Comparison of ENCODE assay signal across 8 cellular contexts in the genomic region with DNA sequence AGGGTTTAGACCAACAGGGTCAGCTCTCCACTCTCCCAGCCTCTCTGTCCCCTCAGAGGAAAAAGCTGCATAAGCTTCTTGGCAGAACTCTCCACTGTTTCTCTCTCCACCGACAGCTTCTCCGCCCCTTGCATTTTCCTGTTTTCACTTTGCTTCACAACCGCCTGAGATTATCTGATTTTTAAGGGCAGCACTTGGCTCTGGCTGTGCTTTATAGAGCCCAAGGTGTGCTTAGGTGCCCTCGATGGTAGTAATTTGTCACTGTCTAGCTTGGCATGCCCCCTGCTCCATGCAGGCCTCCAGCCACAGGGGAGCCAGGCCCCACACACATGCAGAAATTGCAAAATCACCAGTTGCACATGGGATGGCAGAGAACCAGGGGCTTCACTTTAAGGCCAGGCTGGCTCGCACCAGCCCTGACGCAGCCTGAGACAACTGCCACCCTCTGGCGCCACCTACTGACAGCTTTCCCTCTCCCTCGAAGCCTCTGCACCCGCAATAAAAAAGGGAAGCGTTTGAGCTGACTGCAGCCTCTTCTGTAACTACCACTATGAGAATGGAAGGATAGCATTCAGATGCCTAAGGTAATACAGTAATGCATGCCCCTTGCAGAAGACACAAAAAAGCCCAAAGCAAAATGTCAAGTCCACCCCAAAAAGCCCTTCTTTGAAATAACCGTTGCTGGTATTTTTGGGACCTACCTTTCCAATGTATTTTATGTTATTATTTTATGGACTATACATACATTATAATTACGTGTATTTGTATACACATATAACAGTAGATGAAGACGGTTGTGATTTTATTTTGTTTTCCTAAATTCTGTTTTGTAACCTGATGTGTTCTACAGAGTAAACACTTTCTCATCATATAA. TPM values are rescaled to one million over a fixed set of nuclear protein-coding genes. Genes with fewer than 3 reads are reported as not detected.
DNase-seq lines count a peak whose midpoint lies in the region; ATAC-seq and TF ChIP-seq lines count a peak whose summit lies in the region.

No MANE protein-coding gene starts in this region.

- H3K27me3 ChIP-seq in mammary epithelial cell (ENCODE audit: insufficient read depth, low read length) (no peaks in the 10 kb centered on the region), kidney epithelial cell (ENCODE audit: control insufficient read depth, insufficient read depth, low read length) (no peaks in the 10 kb centered on the region)

- no peak overlapping the region for H3K4me2 ChIP-seq in mammary epithelial cell (ENCODE audit: insufficient read depth, low read depth, low read length)

- no peaks in the 10 kb centered on the region for H3K79me2 ChIP-seq in mammary epithelial cell (ENCODE audit: insufficient read depth, low read length)

- no TSS peak for BruUV-seq in mammary epithelial cell (replicated peaks; lab: Mats Ljungman, UMichigan)

- intact Hi-C loops in mammary epithelial cell (cut with micrococcal nuclease), result loop anchor here (5.0 kb wide), 4 partner anchors 411 to 721 kb away; a partner anchor contains a TSS

- no peaks in the 10 kb centered on the region for H4K20me1 ChIP-seq in mammary epithelial cell (ENCODE audit: insufficient read depth, low read length)

- DNase-seq in AG04449 (ENCODE audit: low read depth, low spot score) (no peak), NCI-H2171 (lab: John Stamatoyannopoulos, UW) (peak; percentile 78), mammary epithelial cell (peak; percentile 35), kidney epithelial cell (ENCODE audit: low read depth) (peak; percentile 10)
- DNase-seq in stimulated activated CD4-positive, alpha-beta T cell treated with anti-CD3 and anti-CD28 coated beads, Interleukin-2, amount 100 ng/mL, for 48 hours, result peak; percentile 76

- in situ Hi-C loops in mammary epithelial cell (cut with MboI; ENCODE audit: low sequenced_read_pairs in 2 of 2), result loop anchor here in 1 of 2 donors (25.0 kb wide), 1 partner anchor 711 kb away; no protein-coding TSS in a partner anchor

- H3K36me3 ChIP-seq in mammary epithelial cell (ENCODE audit: insufficient read depth, low read length) (no peaks in the 10 kb centered on the region), kidney epithelial cell (ENCODE audit: control insufficient read depth, insufficient read depth, low read length) (no peaks in the 10 kb centered on the region)

- H3K9me3 ChIP-seq in mammary epithelial cell (replicated peaks; ENCODE audit: insufficient read depth, low read length), result no peaks in the 10 kb centered on the region

- H3K4me3 ChIP-seq in AG04449 (ENCODE audit: low read depth, low read length) (no peak overlapping the region), WI38 (ENCODE audit: low read depth, low read length) (no peak overlapping the region), mammary epithelial cell (replicated peaks in 1 of 3; ENCODE audit: insufficient read depth in 1 of 3, low read depth in 2 of 3, low read length in 3 of 3) (no peak overlapping the region), kidney epithelial cell (ENCODE audit: low read depth, low read length) (no peak overlapping the region)

- H2AFZ ChIP-seq in mammary epithelial cell (ENCODE audit: low read depth, low read length), result no peak overlapping the region

- WGBS in mammary epithelial cell (ENCODE audit: low coverage, missing lambda C conversion rate), result 8% methylated on average over 13 of the region's 13 CpGs

- peak; percentile 84 for ATAC-seq in GM18519 (IDR thresholded peaks at IDR 0.05; ENCODE audit: low FRiP score, unreplicated experiment)
- ATAC-seq in HG03066 (IDR thresholded peaks at IDR 0.05; ENCODE audit: low read depth, unreplicated experiment), result peak; percentile 95

- H3K27ac ChIP-seq in mammary epithelial cell (ENCODE audit: insufficient read depth, low read depth, low read length), result no peak overlapping the region

- CTCF ChIA-PET in AG04449 (lab: Yijun Ruan, JAX) (interaction anchor here (0.8 to 1.6 kb wide), 9 partner anchors 9 to 76 kb away, joined by 3 to 5 read pairs (median 4); no protein-coding TSS in a partner anchor), mammary epithelial cell (lab: Charles Lee; ENCODE audit: low non-redundant PET) (interaction anchor here (0.5 to 1.2 kb wide), 3 partner anchors 467 to 1088 kb away, joined by 4 to 5 read pairs (median 4); no protein-coding TSS in a partner anchor)

- TF ChIP-seq CTCF in AG04449 (IDR thresholded peaks at IDR 0.05; ENCODE audit: insufficient read depth, low read length, missing control alignments), result peak; percentile 87
- TF ChIP-seq CTCF in WI38 (IDR thresholded peaks at IDR 0.05; ENCODE audit: low read depth, low read length), result peak; percentile 93
- TF ChIP-seq CTCF in mammary epithelial cell (conservative IDR thresholded peaks at IDR 0.05 in 1 of 2, IDR thresholded peaks at IDR 0.05 in 1 of 2; ENCODE audit: extremely low read depth in 1 of 2, insufficient read depth in 1 of 2, low read depth in 1 of 2, low read length in 2 of 2), result peak; percentile 84 to 85
- peak; percentile 90 for TF ChIP-seq CTCF in kidney epithelial cell (IDR thresholded peaks at IDR 0.05; ENCODE audit: insufficient read depth, low read length, poor library complexity, severe bottlenecking)

- dilution Hi-C loops in mammary epithelial cell (cut with HindIII; ENCODE audit: low sequenced_read_pairs), result no loop called here

- POLR2A ChIA-PET in AG04449 (lab: Yijun Ruan, JAX), result no interaction called here

- H3K4me1 ChIP-seq in mammary epithelial cell (ENCODE audit: insufficient read depth, low read length), result no peaks in the 10 kb centered on the region

- H3K9ac ChIP-seq in mammary epithelial cell (ENCODE audit: insufficient read depth, low read length), result no peak overlapping the region

RNA-seq across cellular contexts. Expression of a gene that starts 32.0 kb away (rescaled TPM):
- not detected for total RNA-seq in mammary epithelial cell
- not detected for polyA plus RNA-seq in mammary epithelial cell
- polyA minus RNA-seq in mammary epithelial cell, result not detected
- 0.50 and 0.82 TPM in 2 replicates for total RNA-seq in kidney epithelial cell
